In genomic region chr15:63880744-63881143, GRCh38 we compare ENCODE assay signal across 1 cellular context.
TF ChIP-seq lines count a peak whose summit lies in the region.

No MANE protein-coding gene starts in this region.

TF ChIP-seq in GM12878, 131 proteins besides CTCF, POLR2A, EP300 and RAD21 (continued from another document):
- no peak for TF ChIP-seq REST (IDR thresholded peaks at IDR 0.05; ENCODE audit: low read depth, low read length)
- TF ChIP-seq ETV6 (conservative IDR thresholded peaks at IDR 0.05 in 1 of 2, IDR thresholded peaks at IDR 0.05 in 1 of 2; ENCODE audit: borderline replicate concordance in 1 of 2, low read depth in 1 of 2) = no peak
- TF ChIP-seq TARDBP (IDR thresholded peaks at IDR 0.05; ENCODE audit: borderline replicate concordance) = no peak
- peak; percentile 35; the same call in 1 of the 2 replicates for TF ChIP-seq NR2F1 (conservative IDR thresholded peaks at IDR 0.05)
- no peak for TF ChIP-seq RAD51 (IDR thresholded peaks at IDR 0.05)
- TF ChIP-seq, protein P1, sequence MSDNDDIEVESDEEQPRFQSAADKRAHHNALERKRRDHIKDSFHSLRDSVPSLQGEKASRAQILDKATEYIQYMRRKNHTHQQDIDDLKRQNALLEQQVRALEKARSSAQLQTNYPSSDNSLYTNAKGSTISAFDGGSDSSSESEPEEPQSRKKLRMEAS (IDR thresholded peaks at IDR 0.05; ENCODE audit: low read depth, low read length) = no peak
- TF ChIP-seq RELB (IDR thresholded peaks at IDR 0.05; ENCODE audit: low read depth) = peak; percentile 12; the same call in 1 of the 2 replicates
- TF ChIP-seq RUNX3 (IDR thresholded peaks at IDR 0.05; ENCODE audit: low read length) = peak; percentile 12; the same call in 1 of the 2 replicates
- no peak for TF ChIP-seq SPI1 (IDR thresholded peaks at IDR 0.05; ENCODE audit: borderline replicate concordance, insufficient read depth, low read depth, low read length)
- TF ChIP-seq CUX1 (IDR thresholded peaks at IDR 0.05; ENCODE audit: insufficient replicate concordance, low read depth, low read length) = peak; percentile 14
- TF ChIP-seq, protein P2, sequence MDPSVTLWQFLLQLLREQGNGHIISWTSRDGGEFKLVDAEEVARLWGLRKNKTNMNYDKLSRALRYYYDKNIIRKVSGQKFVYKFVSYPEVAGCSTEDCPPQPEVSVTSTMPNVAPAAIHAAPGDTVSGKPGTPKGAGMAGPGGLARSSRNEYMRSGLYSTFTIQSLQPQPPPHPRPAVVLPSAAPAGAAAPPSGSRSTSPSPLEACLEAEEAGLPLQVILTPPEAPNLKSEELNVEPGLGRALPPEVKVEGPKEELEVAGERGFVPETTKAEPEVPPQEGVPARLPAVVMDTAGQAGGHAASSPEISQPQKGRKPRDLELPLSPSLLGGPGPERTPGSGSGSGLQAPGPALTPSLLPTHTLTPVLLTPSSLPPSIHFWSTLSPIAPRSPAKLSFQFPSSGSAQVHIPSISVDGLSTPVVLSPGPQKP (IDR thresholded peaks at IDR 0.05; ENCODE audit: low read depth, low read length) = no peak
- TF ChIP-seq, protein P3, sequence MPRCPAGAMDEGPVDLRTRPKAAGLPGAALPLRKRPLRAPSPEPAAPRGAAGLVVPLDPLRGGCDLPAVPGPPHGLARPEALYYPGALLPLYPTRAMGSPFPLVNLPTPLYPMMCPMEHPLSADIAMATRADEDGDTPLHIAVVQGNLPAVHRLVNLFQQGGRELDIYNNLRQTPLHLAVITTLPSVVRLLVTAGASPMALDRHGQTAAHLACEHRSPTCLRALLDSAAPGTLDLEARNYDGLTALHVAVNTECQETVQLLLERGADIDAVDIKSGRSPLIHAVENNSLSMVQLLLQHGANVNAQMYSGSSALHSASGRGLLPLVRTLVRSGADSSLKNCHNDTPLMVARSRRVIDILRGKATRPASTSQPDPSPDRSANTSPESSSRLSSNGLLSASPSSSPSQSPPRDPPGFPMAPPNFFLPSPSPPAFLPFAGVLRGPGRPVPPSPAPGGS (IDR thresholded peaks at IDR 0.05; ENCODE audit: borderline replicate concordance, insufficient read depth, low read depth, low read length, poor library complexity, severe bottlenecking) = no peak
- TF ChIP-seq MEF2B (IDR thresholded peaks at IDR 0.05; ENCODE audit: partially characterized antibody, poor library complexity, severe bottlenecking) = peak; percentile 22
- TF ChIP-seq ZZZ3 (IDR thresholded peaks at IDR 0.05; ENCODE audit: control insufficient read depth, insufficient read length, low read depth) = no peak
- TF ChIP-seq SIX5 (IDR thresholded peaks at IDR 0.05; ENCODE audit: low read depth, low read length, severe bottlenecking) = no peak
- no peak for TF ChIP-seq CHD2 (IDR thresholded peaks at IDR 0.05; ENCODE audit: borderline replicate concordance, low read depth, low read length)
- no peak for TF ChIP-seq TAF1 (IDR thresholded peaks at IDR 0.05; ENCODE audit: borderline replicate concordance, low read depth, low read length)
- TF ChIP-seq NFIC (IDR thresholded peaks at IDR 0.05; ENCODE audit: low read depth, low read length) = peak; percentile 40; the same call in 1 of the 2 replicates
